Comparison of ENCODE assay signal across 19 cellular contexts in genomic region chr17:57313276-57313835, GRCh38. TPM values are rescaled to one million over a fixed set of nuclear protein-coding genes. Genes with fewer than 3 reads are reported as not detected.
A peak's percentile ranks its signal among the peaks of the same experiment; 100 is the strongest.
DNase-seq lines count a peak whose midpoint lies in the region; ATAC-seq and FAIRE-seq lines count a peak whose summit lies in the region.
"Had no signal": no experiment of that assay in that cellular context is flagged by ENCODE, and none has a peak within 500 bp of the region (broad histone marks: within the 10 kb centered on the region; RNA-seq: fewer than 3 reads in every experiment).

No MANE protein-coding gene starts in this region.

- H3K4me1 ChIP-seq in iPS DF 6.9 (ENCODE audit: control insufficient read depth, insufficient read depth, low read length), result peaks cover 13% of the 10 kb centered on the region
- H3K4me1 ChIP-seq: suprapubic skin had no signal

- no peaks in the 10 kb centered on the region for H3K4me1 Mint-ChIP-seq in activated CD4-positive, alpha-beta memory T cell treated with anti-CD3 and anti-CD28 coated beads for 36 hours (ENCODE audit: low read depth)

- no CpG with 5 or more reads among the region's 8 CpGs for WGBS in iPS DF 6.9 (ENCODE audit: insufficient coverage, insufficient read length)

- no peak overlapping the region for H3K4me3 Mint-ChIP-seq in activated CD4-positive, alpha-beta memory T cell treated with anti-CD3 and anti-CD28 coated beads for 36 hours
- H3K4me3 Mint-ChIP-seq: activated CD8-positive, alpha-beta T cell treated with anti-CD3 and anti-CD28 coated beads for 36 hours; effector memory CD8-positive, alpha-beta T cell had no signal

- POLR2A ChIA-PET in activated CD4-positive, alpha-beta memory T cell treated with anti-CD3 and anti-CD28 coated beads for 36 hours (lab: Charles Lee), result no interaction called here

- no peaks in the 10 kb centered on the region for H3K27me3 ChIP-seq in iPS DF 6.9 (ENCODE audit: control insufficient read depth, insufficient read depth, low read length)
- H3K27me3 ChIP-seq: hepatocyte, suprapubic skin had no signal

- no peak overlapping the region for H3K4me3 ChIP-seq in iPS DF 6.9 (ENCODE audit: low read length)
- H3K4me3 ChIP-seq: hepatocyte, mucosa of descending colon, suprapubic skin had no signal

- H3K9me3 ChIP-seq in iPS DF 6.9 (ENCODE audit: control insufficient read depth, insufficient read depth, low read length), result no peaks in the 10 kb centered on the region
- H3K9me3 ChIP-seq: mucosa of descending colon, suprapubic skin had no signal

- peaks cover 10% of the 10 kb centered on the region for H3K36me3 Mint-ChIP-seq in activated CD4-positive, alpha-beta memory T cell treated with anti-CD3 and anti-CD28 coated beads for 36 hours

- no peaks in the 10 kb centered on the region for H3K27me3 Mint-ChIP-seq in activated CD4-positive, alpha-beta memory T cell treated with anti-CD3 and anti-CD28 coated beads for 36 hours
- H3K27me3 Mint-ChIP-seq: activated CD8-positive, alpha-beta T cell treated with anti-CD3 and anti-CD28 coated beads for 36 hours; effector memory CD8-positive, alpha-beta T cell had no signal

- no peaks in the 10 kb centered on the region for H3K36me3 ChIP-seq in iPS DF 6.9 (ENCODE audit: control insufficient read depth, insufficient read depth, low read length)
- H3K36me3 ChIP-seq: suprapubic skin had no signal

- H3K27ac Mint-ChIP-seq in activated CD4-positive, alpha-beta memory T cell treated with anti-CD3 and anti-CD28 coated beads for 36 hours, result no peak overlapping the region
- H3K27ac Mint-ChIP-seq: activated CD8-positive, alpha-beta T cell treated with anti-CD3 and anti-CD28 coated beads for 36 hours had no signal

- peak; percentile 73 for DNase-seq in COR-L47 (lab: John Stamatoyannopoulos, UW)
- DNase-seq in HTR-8/SVneo (ENCODE audit: insufficient read length, low spot score), result no peak
- peak; percentile 15 for DNase-seq in NCI-H510A (lab: John Stamatoyannopoulos, UW)
- no peak for DNase-seq in iPS DF 6.9 (ENCODE audit: low read depth, low spot score)
- DNase-seq in GM19238 (ENCODE audit: insufficient read length, low spot score), result no peak
- DNase-seq in activated CD4-positive, alpha-beta memory T cell treated with anti-CD3 and anti-CD28 coated beads for 36 hours, result no peak
- DNase-seq: activated CD8-positive, alpha-beta T cell treated with anti-CD3 and anti-CD28 coated beads for 36 hours; caudate nucleus; effector memory CD8-positive, alpha-beta T cell; GF-D8; HCEC 1CT; IMR-90; mucosa of descending colon; stimulated activated CD4-positive, alpha-beta T cell treated with anti-CD3 and anti-CD28 coated beads, Interleukin-2, amount 100 ng/mL, for 24 hours; SW 1271 had no signal

- intact Hi-C loops in activated CD4-positive, alpha-beta memory T cell treated with anti-CD3 and anti-CD28 coated beads for 36 hours (cut with micrococcal nuclease), result no loop called here

- FAIRE-seq in HTR-8/SVneo (lab: Jason Lieb, UNC), result peak; percentile 62

- ATAC-seq in GM21717 (IDR thresholded peaks at IDR 0.05; ENCODE audit: unreplicated experiment) (no peak), HG03571 (IDR thresholded peaks at IDR 0.05; ENCODE audit: unreplicated experiment) (no peak)
- ATAC-seq: activated CD8-positive, alpha-beta T cell treated with anti-CD3 and anti-CD28 coated beads for 36 hours; effector memory CD8-positive, alpha-beta T cell; mucosa of descending colon had no signal

- CTCF ChIA-PET in activated CD4-positive, alpha-beta memory T cell treated with anti-CD3 and anti-CD28 coated beads for 36 hours (lab: Charles Lee), result interaction anchor here (0.6 kb wide), 1 partner anchor 70 kb away, joined by 3 read pairs; no protein-coding TSS in a partner anchor

- H3K27ac ChIP-seq in iPS DF 6.9 (ENCODE audit: low read length), result peak overlapping the region; percentile 44
- H3K27ac ChIP-seq: hepatocyte, suprapubic skin had no signal

- no peaks in the 10 kb centered on the region for H3K9me3 Mint-ChIP-seq in activated CD4-positive, alpha-beta memory T cell treated with anti-CD3 and anti-CD28 coated beads for 36 hours
- H3K9me3 Mint-ChIP-seq: activated CD8-positive, alpha-beta T cell treated with anti-CD3 and anti-CD28 coated beads for 36 hours; effector memory CD8-positive, alpha-beta T cell had no signal

RNA-seq across cellular contexts. Expression of gene MSI2, which starts 57.0 kb away (rescaled TPM):
- total RNA-seq in activated CD4-positive, alpha-beta memory T cell treated with anti-CD3 and anti-CD28 coated beads for 36 hours, result 10 to 100 TPM; 65.7 to 71.9 TPM

Comparison
In these comparisons a context has a peak if more than half of its experiments do, and no peak if none do; other contexts are left out.
1. DNase-seq: peak in COR-L47 (single experiment) and NCI-H510A (single experiment); none in HTR-8/SVneo (single experiment), iPS DF 6.9 (single experiment), GM19238 (single experiment) and activated CD4-positive, alpha-beta memory T cell treated with anti-CD3 and anti-CD28 coated beads for 36 hours (single experiment).